In genomic region chr12:64890873-64891468, GRCh38 we compare ENCODE assay signal across 8 cellular contexts.
A peak's percentile ranks its signal among the peaks of the same experiment; 100 is the strongest.
DNase-seq lines count a peak whose midpoint lies in the region; ATAC-seq and TF ChIP-seq lines count a peak whose summit lies in the region.

No MANE protein-coding gene starts in this region.

- H3K4me1 Mint-ChIP-seq in brain (no peaks in the 10 kb centered on the region), immature natural killer cell (no peaks in the 10 kb centered on the region)

- no peaks in the 10 kb centered on the region for H3K36me3 Mint-ChIP-seq in brain
- no peaks in the 10 kb centered on the region for H3K36me3 Mint-ChIP-seq in immature natural killer cell

- H3K27me3 ChIP-seq in HL-60 (ENCODE audit: insufficient read depth, poor library complexity, severe bottlenecking) (peaks cover 5% of the 10 kb centered on the region), suprapubic skin (peaks cover 7% of the 10 kb centered on the region)

- peaks cover 3% of the 10 kb centered on the region for H3K27me3 Mint-ChIP-seq in brain
- H3K27me3 Mint-ChIP-seq in immature natural killer cell (ENCODE audit: low read depth in 3 of 3), result peaks cover 3 to 4% (median 4%) of the 10 kb centered on the region in 3 donors

- no peak for TF ChIP-seq EP300 in suprapubic skin (IDR thresholded peaks at IDR 0.05)

- peak; percentile 19 for DNase-seq in AG09319 (ENCODE audit: extremely low read depth, low read depth)
- peak; percentile 21 to 32 for DNase-seq in HL-60 (ENCODE audit: low read depth in 1 of 2, low spot score in 1 of 2)
- peak; percentile 79 for DNase-seq in NCI-H82 (lab: John Stamatoyannopoulos, UW)
- DNase-seq in immature natural killer cell, result peak; percentile 26 to 54 (median 46)
- no peak for DNase-seq in suprapubic skin (ENCODE audit: low spot score in 2 of 2)
- no peak for DNase-seq in stimulated activated CD4-positive, alpha-beta T cell treated with anti-CD3 and anti-CD28 coated beads, Interleukin-4, amount 100 ng/mL, for 24 hours

- H3K36me3 ChIP-seq in suprapubic skin, result no peaks in the 10 kb centered on the region

- no peaks in the 10 kb centered on the region for H3K4me1 ChIP-seq in suprapubic skin

- no peaks in the 10 kb centered on the region for H3K9me3 ChIP-seq in suprapubic skin

- no peak overlapping the region for H3K4me3 Mint-ChIP-seq in brain
- H3K4me3 Mint-ChIP-seq in immature natural killer cell, result no peak overlapping the region

- H3K4me3 ChIP-seq in HL-60 (replicated peaks; ENCODE audit: insufficient read depth, low read length) (no peak overlapping the region), suprapubic skin (no peak overlapping the region)

- TF ChIP-seq CTCF in AG09319 (IDR thresholded peaks at IDR 0.05; ENCODE audit: low read depth, low read length) (peak; percentile 52), HL-60 (IDR thresholded peaks at IDR 0.05; ENCODE audit: insufficient read depth, low read length) (peak; percentile 35), brain (conservative IDR thresholded peaks at IDR 0.05) (peak; percentile 79 to 86), suprapubic skin (IDR thresholded peaks at IDR 0.05) (peak; percentile 42 to 57)

- whole genome bisulfite sequencing in suprapubic skin, result 62% methylated on average over 6 of the region's 6 CpGs

- H3K27ac Mint-ChIP-seq in brain (no peak overlapping the region), immature natural killer cell (no peak overlapping the region)

- no peak for TF ChIP-seq POLR2A in GM18505 (IDR thresholded peaks at IDR 0.05; ENCODE audit: borderline replicate concordance, extremely low read depth, insufficient read depth, insufficient read length)
- TF ChIP-seq POLR2A in suprapubic skin (IDR thresholded peaks at IDR 0.05), result no peak

- H3K9me3 Mint-ChIP-seq in brain, result peaks cover 0 to 2% (median 0%) of the 10 kb centered on the region in 5 experiments
- no peaks in the 10 kb centered on the region for H3K9me3 Mint-ChIP-seq in immature natural killer cell

- no peak overlapping the region for H3K27ac ChIP-seq in HL-60 (replicated peaks)
- H3K27ac ChIP-seq in suprapubic skin, result no peak overlapping the region

- peak; percentile 55 for ATAC-seq in GM18505 (IDR thresholded peaks at IDR 0.05; ENCODE audit: unreplicated experiment)

Comparison
In these comparisons a context has a peak if more than half of its experiments do, and no peak if none do; other contexts are left out.
1. DNase-seq: peak in AG09319 (single experiment), HL-60 (2 of 2), NCI-H82 (single experiment) and immature natural killer cell (3 of 3); none in suprapubic skin (0 of 2) and stimulated activated CD4-positive, alpha-beta T cell treated with anti-CD3 and anti-CD28 coated beads, Interleukin-4, amount 100 ng/mL, for 24 hours (single experiment).
2. Peak in every context shown above with its lines, with median percentiles within 50 percentile points of each other: CTCF ChIP-seq.